11 cellular contexts compared by ENCODE assay signal in the genomic region with DNA sequence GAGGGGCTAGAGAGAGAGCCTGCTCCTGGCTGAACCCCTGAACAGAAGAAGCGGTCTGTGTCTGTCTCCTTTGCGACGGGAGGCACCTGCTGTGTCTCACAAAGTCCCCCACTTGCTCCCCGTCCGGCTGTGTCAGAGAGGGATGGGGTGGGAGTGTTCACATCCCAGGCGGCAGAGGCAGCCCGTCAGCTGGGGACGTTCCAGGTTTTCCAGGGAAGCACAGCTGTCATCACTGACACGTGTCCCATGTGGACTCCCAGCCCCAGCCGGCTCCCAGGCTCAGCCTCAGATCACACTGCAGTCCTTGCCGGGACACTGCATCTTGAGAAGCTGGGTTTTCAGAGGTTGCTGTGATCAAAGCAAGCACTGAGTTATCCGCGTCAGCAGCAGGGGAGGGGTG. TPM values are rescaled to one million over a fixed set of nuclear protein-coding genes. Genes with fewer than 3 reads are reported as not detected.
A peak's percentile ranks its signal among the peaks of the same experiment; 100 is the strongest.
DNase-seq lines count a peak whose midpoint lies in the region; ATAC-seq, FAIRE-seq and TF ChIP-seq lines count a peak whose summit lies in the region.
"Had no signal": no experiment of that assay in that cellular context is flagged by ENCODE, and none has a peak within 500 bp of the region (broad histone marks: within the 10 kb centered on the region; RNA-seq: fewer than 3 reads in every experiment).

No MANE protein-coding gene starts in this region.

- CTCF ChIA-PET in H1 (lab: Charles Lee; ENCODE audit: partially characterized antibody) = interaction anchor here (0.6 to 2.2 kb wide), 6 partner anchors 13 to 64 kb away, joined by 3 to 7 read pairs (median 3); partner anchors contain the start of gene PERCC1

- H3K4ac ChIP-seq in H1 (replicated peaks; ENCODE audit: insufficient read length, low read depth, low read length) = no peak overlapping the region

- no peaks in the 10 kb centered on the region for H3K27me3 Mint-ChIP-seq in osteocyte (ENCODE audit: unreplicated experiment)

- WGBS in H1 (ENCODE audit: extremely low coverage in 1 of 2, insufficient coverage in 1 of 2, insufficient read length in 1 of 2, insufficient replicate concordance in 2 of 2, low coverage in 1 of 2, low lambda C conversion rate in 2 of 2, missing lambda C conversion rate in 1 of 2), 2 experiments = 94% methylated on average over 13 of the region's 13 CpGs; no CpG with 5 or more reads in 1 of the 2 experiments

- H3K4me2 ChIP-seq in DND-41 (ENCODE audit: insufficient read depth, low read length) (peak overlapping the region; percentile 88), H1 (ENCODE audit: insufficient read depth in 1 of 2, low read depth in 2 of 2, low read length in 2 of 2) (peak overlapping the region; percentile 88 to 90; a peak in 2 of 4 replicates)

- no peak overlapping the region for H2BK5ac ChIP-seq in H1 (ENCODE audit: low read depth, low read length)

- in situ Hi-C loops in ACHN (cut with HindIII; ENCODE audit: low pct_ligation_motif_present, low pct_unique_long_range_greater_than_20kb, low sequenced_read_pairs) = no loop called here

- no peak for ATAC-seq in DND-41 (ENCODE audit: insufficient read depth, low read depth)
- no peak for ATAC-seq in GM21576 (IDR thresholded peaks at IDR 0.05; ENCODE audit: unreplicated experiment)
- ATAC-seq in GM19023 (IDR thresholded peaks at IDR 0.05; ENCODE audit: unreplicated experiment) = no peak

- no peak overlapping the region for H3K56ac ChIP-seq in H1 (replicated peaks; ENCODE audit: insufficient read length, low read depth, low read length)

- no peak for TF ChIP-seq RAD21 in H1 (IDR thresholded peaks at IDR 0.05 in 1 of 2, conservative IDR thresholded peaks at IDR 0.05 in 1 of 2; ENCODE audit: low read depth in 2 of 2, low read length in 2 of 2)

- H3K23me2 ChIP-seq in H1 (ENCODE audit: low read depth, low read length) = peaks cover 9% of the 10 kb centered on the region

- H3K79me2 ChIP-seq in DND-41 (ENCODE audit: insufficient read depth, low read length) (peaks cover 45% of the 10 kb centered on the region), H1 (ENCODE audit: control insufficient read depth in 1 of 2, insufficient read depth in 2 of 2, low read length in 2 of 2) (peaks cover 0 to 12% of the 10 kb centered on the region in 2 experiments; a peak in 1 of 4 replicates)

- DNase-seq in DND-41 = no peak
- no peak for DNase-seq in NT2/D1 (ENCODE audit: low read depth, low spot score)
- no peak for DNase-seq in H1 (ENCODE audit: low read depth in 1 of 2, low spot score in 2 of 2)
- peak; percentile 77 for DNase-seq in osteocyte (ENCODE audit: extremely low spot score, unreplicated experiment)
- no peak for DNase-seq in glomerular visceral epithelial cell (ENCODE audit: extremely low spot score)
- no peak for DNase-seq in ACHN
- DNase-seq: activated CD4-positive, alpha-beta T cell treated with anti-CD3 and anti-CD28 coated beads for 4 hours; effector memory CD4-positive, alpha-beta T cell; NCI-H510A had no signal

- no peak for TF ChIP-seq EP300 in H1 (IDR thresholded peaks at IDR 0.05; ENCODE audit: borderline replicate concordance in 1 of 2, low read depth in 2 of 2, low read length in 2 of 2)

- H2BK120ac ChIP-seq in H1 (replicated peaks; ENCODE audit: low read depth, low read length) = no peak overlapping the region

- peak overlapping the region in 1 of 2 experiments; percentile 93; a peak in 2 of 4 replicates for H3K4me3 ChIP-seq in DND-41 (ENCODE audit: low read depth in 1 of 2, low read length in 2 of 2)
- H3K4me3 ChIP-seq in NT2/D1 (ENCODE audit: insufficient read length, low read depth) = peak overlapping the region; percentile 82
- H3K4me3 ChIP-seq in H1 (ENCODE audit: extremely low read depth in 1 of 4, insufficient read depth in 2 of 4, low read depth in 3 of 4, low read length in 4 of 4) = peak overlapping the region in 1 of 4 experiments; percentile 90; a peak in 1 of 8 replicates

- peaks cover 17% of the 10 kb centered on the region for H3K4me1 Mint-ChIP-seq in osteocyte (ENCODE audit: unreplicated experiment)

- no peak overlapping the region for H4K91ac ChIP-seq in H1 (replicated peaks; ENCODE audit: insufficient read length, low read length)

- H3K27me3 ChIP-seq in DND-41 (ENCODE audit: insufficient read depth, low read length, poor library complexity) = no peaks in the 10 kb centered on the region
- H3K27me3 ChIP-seq in NT2/D1 (ENCODE audit: insufficient read depth, insufficient read length) = no peaks in the 10 kb centered on the region
- H3K27me3 ChIP-seq in H1 (replicated peaks in 1 of 4; ENCODE audit: control insufficient read depth in 3 of 4, extremely low read depth in 1 of 4, insufficient read depth in 3 of 4, low read length in 3 of 4) = no peaks in the 10 kb centered on the region

- H2BK20ac ChIP-seq in H1 (ENCODE audit: low read length) = no peak overlapping the region

- no peak overlapping the region for H3K23ac ChIP-seq in H1 (ENCODE audit: insufficient read length)

- no peak overlapping the region for H3K18ac ChIP-seq in H1 (ENCODE audit: extremely low read depth, low read length)

- no peak overlapping the region for H3K14ac ChIP-seq in H1 (ENCODE audit: insufficient read length)

- H4K8ac ChIP-seq in H1 (ENCODE audit: extremely low read depth, insufficient read depth, low read length) = peak overlapping the region; percentile 28; the same call in 1 of the 2 replicates

- H3K4me1 ChIP-seq in DND-41 (ENCODE audit: insufficient read depth, low read length) (peaks cover 32% of the 10 kb centered on the region), NT2/D1 (ENCODE audit: insufficient read depth, insufficient read length) (peaks cover 17% of the 10 kb centered on the region), H1 (replicated peaks in 1 of 4; ENCODE audit: control insufficient read depth in 3 of 4, insufficient read depth in 4 of 4, low read length in 3 of 4) (peaks cover 0 to 8% (median 5%) of the 10 kb centered on the region in 4 experiments; a peak in 4 of 7 replicates)

- H2AK5ac ChIP-seq in H1 (ENCODE audit: low read depth, low read length) = no peak overlapping the region

- no peak for TF ChIP-seq CTCF in DND-41 (IDR thresholded peaks at IDR 0.05; ENCODE audit: borderline replicate concordance, extremely low read depth, low read length, poor library complexity, severe bottlenecking)
- no peak for TF ChIP-seq CTCF in H1 (IDR thresholded peaks at IDR 0.05; ENCODE audit: control extremely low read depth in 1 of 3, insufficient read depth in 1 of 3, low read depth in 1 of 3, low read length in 3 of 3)
- TF ChIP-seq CTCF in osteocyte (IDR thresholded peaks at IDR 0.05) = no peak

- H3K9me3 Mint-ChIP-seq in osteocyte (ENCODE audit: unreplicated experiment) = no peaks in the 10 kb centered on the region

- no peak for FAIRE-seq in H1 (lab: Jason Lieb, UNC)

- H2AFZ ChIP-seq in DND-41 (ENCODE audit: low read depth, low read length) (no peak overlapping the region), H1 (ENCODE audit: low read length) (no peak overlapping the region)

- H4K5ac ChIP-seq in H1 (ENCODE audit: insufficient read length, low read depth, low read length) = no peak overlapping the region

- H3K36me3 ChIP-seq in DND-41 (ENCODE audit: insufficient read depth, low read length) (peaks cover 57% of the 10 kb centered on the region), NT2/D1 (ENCODE audit: insufficient read depth, insufficient read length, low read length) (peaks cover 56% of the 10 kb centered on the region), H1 (ENCODE audit: control insufficient read depth in 2 of 4, insufficient read depth in 4 of 4, low read length in 3 of 4) (peaks cover 11 to 41% (median 20%) of the 10 kb centered on the region in 4 experiments)

- H4K20me1 ChIP-seq in DND-41 (ENCODE audit: insufficient read depth, low read length) (peaks cover 30% of the 10 kb centered on the region), H1 (replicated peaks in 1 of 2; ENCODE audit: control insufficient read depth in 1 of 2, insufficient read depth in 2 of 2, low read length in 2 of 2) (peaks cover 3% of the 10 kb centered on the region in 2 experiments)

- H3K27ac Mint-ChIP-seq in osteocyte (ENCODE audit: unreplicated experiment) = no peak overlapping the region

- no peak overlapping the region for H2BK12ac ChIP-seq in H1 (ENCODE audit: low read depth, low read length)

- TF ChIP-seq POLR2A in H1 (IDR thresholded peaks at IDR 0.05; ENCODE audit: control extremely low read depth in 1 of 2, low read depth in 2 of 2, low read length in 2 of 2) = no peak

- H3K27ac ChIP-seq in DND-41 (ENCODE audit: low read length) (no peak overlapping the region), H1 (ENCODE audit: low read depth, low read length) (no peak overlapping the region)

- peaks cover 7% of the 10 kb centered on the region for H3K36me3 Mint-ChIP-seq in osteocyte (ENCODE audit: unreplicated experiment)

- POLR2A ChIA-PET in H1 (lab: Charles Lee; ENCODE audit: partially characterized antibody) = interaction anchor here (1.1 to 16.8 kb wide), 8 partner anchors 10 to 116 kb away, joined by 3 to 175 read pairs (median 6); no protein-coding TSS in a partner anchor

- H3K4me3 Mint-ChIP-seq in osteocyte (ENCODE audit: unreplicated experiment) = peak overlapping the region; percentile 83

- H2BK15ac ChIP-seq in H1 (ENCODE audit: low read length) = no peak overlapping the region

- H3K9me3 ChIP-seq in DND-41 (ENCODE audit: insufficient read depth, low read length, severe bottlenecking) (no peaks in the 10 kb centered on the region), NT2/D1 (ENCODE audit: insufficient read depth, low read length) (no peaks in the 10 kb centered on the region), H1 (ENCODE audit: insufficient read depth in 2 of 2, low read depth in 1 of 2, low read length in 1 of 2) (no peaks in the 10 kb centered on the region)

- H3K79me1 ChIP-seq in H1 (ENCODE audit: low read depth, low read length) = peaks cover 3% of the 10 kb centered on the region

- H3K9ac ChIP-seq in DND-41 (ENCODE audit: low read depth, low read length) (peak overlapping the region; percentile 97; the same call in 1 of the 2 replicates), NT2/D1 (ENCODE audit: insufficient read length, low read depth) (peak overlapping the region; percentile 98), H1 (replicated peaks in 1 of 4; ENCODE audit: extremely low read depth in 1 of 4, low read depth in 3 of 4, low read length in 3 of 4) (no peak overlapping the region; a peak in 1 of 7 replicates)

RNA-seq across cellular contexts. Expression of gene TELO2, which starts 1.6 kb away (rescaled TPM):
- total RNA-seq in H1 (2021; fragmentation: NEBNext Ultra II Directional; extraction: Animal tissue kit (Norgen Biotek cat#: 25700)) = 64.8 and 66.4 TPM in 2 replicates
- 39.3 and 72.9 TPM in 2 replicates for polyA plus RNA-seq in H1 (2011; rRNA removed)
- 61.2 TPM for polyA plus RNA-seq in H1 (2011; cell fraction: cytosol; rRNA removed)
- 382 TPM for polyA plus RNA-seq in H1 (2011; cell fraction: nucleus; rRNA removed)
- polyA plus RNA-seq in H1 (2012, experiment 1 of 2) = 39.6 to 74.2 TPM (median 66.1 TPM) in 4 replicates
- polyA plus RNA-seq in H1 (2012, experiment 2 of 2) = 42.5 TPM
- polyA plus RNA-seq in H1 (2013, experiment 1 of 2) = 37.6 TPM
- 33.1 TPM for polyA plus RNA-seq in H1 (2013, experiment 2 of 2)
- 12.1 and 13.9 TPM in 2 replicates for polyA minus RNA-seq in H1 (2011; rRNA and poly(A)+ RNA removed)
- 34.6 TPM for polyA minus RNA-seq in H1 (2011; cell fraction: cytosol; rRNA and poly(A)+ RNA removed)
- 65.3 TPM for polyA minus RNA-seq in H1 (2011; cell fraction: nucleus; rRNA and poly(A)+ RNA removed)
- total RNA-seq in osteocyte = 35.7 and 37.8 TPM in 2 replicates

RNA-seq across cellular contexts. Expression of gene PTX4, which starts 6.0 kb away (rescaled TPM):
- total RNA-seq in H1 (2021; fragmentation: NEBNext Ultra II Directional; extraction: Animal tissue kit (Norgen Biotek cat#: 25700)) = not detected in 2 replicates
- polyA plus RNA-seq in H1 (2011; rRNA removed) = not detected in 2 replicates
- polyA plus RNA-seq in H1 (2011; cell fraction: cytosol; rRNA removed) = 0.10 TPM
- polyA plus RNA-seq in H1 (2011; cell fraction: nucleus; rRNA removed) = 0.10 TPM
- not detected in 4 replicates for polyA plus RNA-seq in H1 (2012, experiment 1 of 2)
- polyA plus RNA-seq in H1 (2012, experiment 2 of 2) = not detected
- polyA plus RNA-seq in H1 (2013, experiment 1 of 2) = 0.14 TPM
- polyA plus RNA-seq in H1 (2013, experiment 2 of 2) = 0.04 TPM
- polyA minus RNA-seq in H1 (2011; rRNA and poly(A)+ RNA removed) = 0.13 TPM in 1 of 2 replicates, not detected in the other
- not detected for polyA minus RNA-seq in H1 (2011; cell fraction: cytosol; rRNA and poly(A)+ RNA removed)
- polyA minus RNA-seq in H1 (2011; cell fraction: nucleus; rRNA and poly(A)+ RNA removed) = not detected
- not detected in 2 replicates for total RNA-seq in osteocyte

RNA-seq across cellular contexts. Expression of gene CLCN7, which starts 19.9 kb away (rescaled TPM):
- total RNA-seq in H1 (2021; fragmentation: NEBNext Ultra II Directional; extraction: Animal tissue kit (Norgen Biotek cat#: 25700)) = 76.5 and 81.5 TPM in 2 replicates
- polyA plus RNA-seq in H1 (2011; rRNA removed) = 38.6 and 79.6 TPM in 2 replicates
- 41.1 TPM for polyA plus RNA-seq in H1 (2011; cell fraction: cytosol; rRNA removed)
- 372 TPM for polyA plus RNA-seq in H1 (2011; cell fraction: nucleus; rRNA removed)
- polyA plus RNA-seq in H1 (2012, experiment 1 of 2) = 64.4 to 95.0 TPM (median 79.5 TPM) in 4 replicates
- polyA plus RNA-seq in H1 (2012, experiment 2 of 2) = 57.4 TPM
- 61.1 TPM for polyA plus RNA-seq in H1 (2013, experiment 1 of 2)
- 57.1 TPM for polyA plus RNA-seq in H1 (2013, experiment 2 of 2)
- polyA minus RNA-seq in H1 (2011; rRNA and poly(A)+ RNA removed) = 30.3 and 38.3 TPM in 2 replicates
- 33.2 TPM for polyA minus RNA-seq in H1 (2011; cell fraction: cytosol; rRNA and poly(A)+ RNA removed)
- polyA minus RNA-seq in H1 (2011; cell fraction: nucleus; rRNA and poly(A)+ RNA removed) = 76.7 TPM
- total RNA-seq in osteocyte = 177 and 179 TPM in 2 replicates

RNA-seq across cellular contexts. Expression of gene TMEM204, which starts 38.8 kb away (rescaled TPM):
- not detected in 2 replicates for total RNA-seq in H1 (2021; fragmentation: NEBNext Ultra II Directional; extraction: Animal tissue kit (Norgen Biotek cat#: 25700))
- polyA plus RNA-seq in H1 (2011; rRNA removed) = 0.03 TPM in 1 of 2 replicates, not detected in the other
- 0.05 TPM for polyA plus RNA-seq in H1 (2011; cell fraction: cytosol; rRNA removed)
- polyA plus RNA-seq in H1 (2011; cell fraction: nucleus; rRNA removed) = not detected
- 0.12 to 0.37 TPM (median 0.21 TPM) in 4 replicates for polyA plus RNA-seq in H1 (2012, experiment 1 of 2)
- polyA plus RNA-seq in H1 (2012, experiment 2 of 2) = 0.16 TPM
- polyA plus RNA-seq in H1 (2013, experiment 1 of 2) = 0.08 TPM
- 0.02 TPM for polyA plus RNA-seq in H1 (2013, experiment 2 of 2)
- not detected in 2 replicates for polyA minus RNA-seq in H1 (2011; rRNA and poly(A)+ RNA removed)
- not detected for polyA minus RNA-seq in H1 (2011; cell fraction: cytosol; rRNA and poly(A)+ RNA removed)
- not detected for polyA minus RNA-seq in H1 (2011; cell fraction: nucleus; rRNA and poly(A)+ RNA removed)
- 13.5 and 14.5 TPM in 2 replicates for total RNA-seq in osteocyte

RNA-seq across cellular contexts. Expression of gene CCDC154, which starts 50.4 kb away (rescaled TPM):
- total RNA-seq in H1 (2021; fragmentation: NEBNext Ultra II Directional; extraction: Animal tissue kit (Norgen Biotek cat#: 25700)) = 0.88 and 1.3 TPM in 2 replicates
- polyA plus RNA-seq in H1 (2011; rRNA removed) = 0.15 and 0.58 TPM in 2 replicates
- 0.56 TPM for polyA plus RNA-seq in H1 (2011; cell fraction: cytosol; rRNA removed)
- polyA plus RNA-seq in H1 (2011; cell fraction: nucleus; rRNA removed) = 2.4 TPM
- 0.43 to 1.3 TPM (median 0.79 TPM) in 4 replicates for polyA plus RNA-seq in H1 (2012, experiment 1 of 2)
- polyA plus RNA-seq in H1 (2012, experiment 2 of 2) = 0.05 TPM
- polyA plus RNA-seq in H1 (2013, experiment 1 of 2) = 0.16 TPM
- 0.13 TPM for polyA plus RNA-seq in H1 (2013, experiment 2 of 2)
- polyA minus RNA-seq in H1 (2011; rRNA and poly(A)+ RNA removed) = not detected in 2 replicates
- not detected for polyA minus RNA-seq in H1 (2011; cell fraction: cytosol; rRNA and poly(A)+ RNA removed)
- polyA minus RNA-seq in H1 (2011; cell fraction: nucleus; rRNA and poly(A)+ RNA removed) = not detected
- 1.0 and 2.5 TPM in 2 replicates for total RNA-seq in osteocyte

Comparison
In these comparisons a context has a peak if more than half of its experiments do, and no peak if none do; other contexts are left out.
1. H3K9ac ChIP-seq: peak in DND-41 (single experiment) and NT2/D1 (single experiment); none in H1 (0 of 4).